9 cellular contexts compared by ENCODE assay signal in the genomic region with DNA sequence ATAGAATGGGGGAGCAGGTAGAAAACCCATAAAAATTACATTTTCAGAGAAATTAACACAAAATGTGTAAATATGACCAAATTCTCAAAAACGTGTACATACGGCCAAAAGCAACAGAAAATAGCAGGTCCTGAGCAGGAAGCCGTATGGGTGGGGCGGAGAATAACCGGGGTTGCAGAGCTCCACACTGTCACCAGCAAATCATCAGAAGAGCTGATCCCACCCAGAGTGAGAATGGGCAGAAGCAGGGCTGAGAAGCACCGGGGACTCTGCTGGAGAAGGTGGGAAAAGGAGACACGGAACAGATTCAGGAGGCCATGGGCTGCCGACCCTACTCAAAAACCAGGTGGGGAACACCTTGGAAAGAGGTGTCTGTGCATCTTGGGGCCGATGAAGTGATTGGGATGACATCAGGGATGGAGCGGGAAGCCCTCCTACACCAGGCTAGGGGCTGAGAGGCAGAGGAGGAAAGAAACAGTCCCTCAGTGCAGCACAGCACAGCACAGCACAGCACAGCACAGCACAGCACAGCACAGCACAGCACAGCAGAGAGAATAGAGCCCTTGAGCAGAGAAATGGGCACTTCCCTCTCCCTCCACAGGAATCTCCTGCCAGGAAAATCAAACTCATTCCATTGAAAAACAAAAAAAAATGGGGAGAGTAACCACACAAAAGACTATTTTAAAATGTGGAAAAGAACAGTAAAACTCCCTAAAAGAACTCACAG. TPM values are rescaled to one million over a fixed set of nuclear protein-coding genes. Genes with fewer than 3 reads are reported as not detected.
DNase-seq lines count a peak whose midpoint lies in the region; ATAC-seq, FAIRE-seq and TF ChIP-seq lines count a peak whose summit lies in the region.
"Had no signal": no experiment of that assay in that cellular context is flagged by ENCODE, and none has a peak within 500 bp of the region (broad histone marks: within the 10 kb centered on the region; RNA-seq: fewer than 3 reads in every experiment).

No MANE protein-coding gene starts in this region.

- no peak overlapping the region for H2AK5ac ChIP-seq in H1 (ENCODE audit: low read depth, low read length)

- TF ChIP-seq EP300 in H1 (IDR thresholded peaks at IDR 0.05; ENCODE audit: borderline replicate concordance in 1 of 2, low read depth in 2 of 2, low read length in 2 of 2): no peak

- H2BK12ac ChIP-seq in H1 (ENCODE audit: low read depth, low read length): no peak overlapping the region

- no TSS peak for BruUV-seq in A673 (replicated peaks; lab: Mats Ljungman, UMichigan)

- H3K9ac ChIP-seq in H1 (replicated peaks in 1 of 4; ENCODE audit: extremely low read depth in 1 of 4, low read depth in 3 of 4, low read length in 3 of 4): no peak overlapping the region

- H4K91ac ChIP-seq in H1 (replicated peaks; ENCODE audit: insufficient read length, low read length): no peak overlapping the region

- no peak overlapping the region for H3K4ac ChIP-seq in H1 (replicated peaks; ENCODE audit: insufficient read length, low read depth, low read length)

- no peak overlapping the region for H2BK5ac ChIP-seq in H1 (ENCODE audit: low read depth, low read length)

- H2AFZ ChIP-seq in H1 (ENCODE audit: low read length): no peak overlapping the region

- peaks cover 4 to 9% (median 5%) of the 10 kb centered on the region in 4 experiments for H3K4me1 ChIP-seq in H1 (replicated peaks in 1 of 4; ENCODE audit: control insufficient read depth in 3 of 4, insufficient read depth in 4 of 4, low read length in 3 of 4)
- peaks cover 12% of the 10 kb centered on the region for H3K4me1 ChIP-seq in A673 (ENCODE audit: insufficient read depth, low read length, poor library complexity, severe bottlenecking)

- H3K79me2 ChIP-seq in H1 (ENCODE audit: control insufficient read depth in 1 of 2, insufficient read depth in 2 of 2, low read length in 2 of 2): peaks cover 0 to 8% of the 10 kb centered on the region in 2 experiments; a peak in 1 of 4 replicates

- peaks cover 0 to 2% (median 0%) of the 10 kb centered on the region in 4 experiments; a peak in 1 of 8 replicates for H3K36me3 ChIP-seq in H1 (ENCODE audit: control insufficient read depth in 2 of 4, insufficient read depth in 4 of 4, low read length in 3 of 4)
- no peaks in the 10 kb centered on the region for H3K36me3 ChIP-seq in A673 (ENCODE audit: insufficient read depth, low read length, poor library complexity, severe bottlenecking)

- CTCF ChIA-PET in H1 (lab: Charles Lee; ENCODE audit: partially characterized antibody) (interaction anchor here (1.2 to 10.1 kb wide), 6 partner anchors 11 to 211 kb away, joined by 3 to 109 read pairs (median 4); no protein-coding TSS in a partner anchor), A673 (lab: Charles Lee) (no interaction called here)

- H4K8ac ChIP-seq in H1 (ENCODE audit: extremely low read depth, insufficient read depth, low read length): peak overlapping the region; percentile 41; the same call in 1 of the 2 replicates

- ATAC-seq in HG03095 (IDR thresholded peaks at IDR 0.05; ENCODE audit: unreplicated experiment): peak; percentile 49
- no peak for ATAC-seq in stimulated activated naive CD8-positive, alpha-beta T cell treated with anti-CD3 and anti-CD28 coated beads, Interleukin-15, Interleukin-2, amounts not matched to agents 100 U/mL and 50 U/mL, for 24 hours

- intact Hi-C loops in A673 (cut with micrococcal nuclease; ENCODE audit: unreplicated experiment): no loop called here

- H3K27me3 ChIP-seq in H1 (replicated peaks in 1 of 4; ENCODE audit: control insufficient read depth in 3 of 4, extremely low read depth in 1 of 4, insufficient read depth in 3 of 4, low read length in 3 of 4) (no peaks in the 10 kb centered on the region), A673 (replicated peaks; ENCODE audit: insufficient read depth, low read depth, low read length, poor library complexity) (no peaks in the 10 kb centered on the region)

- H3K23ac ChIP-seq in H1 (ENCODE audit: insufficient read length): no peak overlapping the region

- H3K79me1 ChIP-seq in H1 (ENCODE audit: low read depth, low read length): no peaks in the 10 kb centered on the region; the same call in 1 of the 2 replicates

- no peak overlapping the region for H4K5ac ChIP-seq in H1 (ENCODE audit: insufficient read length, low read depth, low read length)

- peak; percentile 85 for FAIRE-seq in GM19239 (lab: Jason Lieb, UNC)
- no peak for FAIRE-seq in H1 (lab: Jason Lieb, UNC)

- no peak overlapping the region for H2BK15ac ChIP-seq in H1 (ENCODE audit: low read length)

- DNase-seq in GM19239 (ENCODE audit: insufficient read length, low spot score) (no peak), H1 (ENCODE audit: low read depth in 1 of 2, low spot score in 2 of 2) (no peak), stromal cell of bone marrow (ENCODE audit: low read depth) (peak; percentile 31), A673 (ENCODE audit: low spot score) (no peak), OCI-M1 (lab: John Stamatoyannopoulos, UW) (no peak)
- no peak for DNase-seq in stimulated activated naive CD8-positive, alpha-beta T cell treated with anti-CD3 and anti-CD28 coated beads, Interleukin-15, Interleukin-2, amounts not matched to agents 100 U/mL and 50 U/mL, for 24 hours
- no peak for DNase-seq in stimulated activated CD4-positive, alpha-beta T cell treated with anti-CD3 and anti-CD28 coated beads, Interleukin-2, amount 100 ng/mL, for 24 hours

- no peak overlapping the region for H3K14ac ChIP-seq in H1 (ENCODE audit: insufficient read length)

- peaks cover 0 to 4% of the 10 kb centered on the region in 2 experiments for H4K20me1 ChIP-seq in H1 (replicated peaks in 1 of 2; ENCODE audit: control insufficient read depth in 1 of 2, insufficient read depth in 2 of 2, low read length in 2 of 2)

- H2BK20ac ChIP-seq in H1 (ENCODE audit: low read length): no peak overlapping the region

- no peak for TF ChIP-seq POLR2A in H1 (IDR thresholded peaks at IDR 0.05; ENCODE audit: control extremely low read depth in 1 of 2, low read depth in 2 of 2, low read length in 2 of 2)

- POLR2A ChIA-PET in H1 (lab: Charles Lee; ENCODE audit: partially characterized antibody) (no interaction called here), A673 (lab: Charles Lee; ENCODE audit: low non-redundant PET) (no interaction called here)

- no peak overlapping the region for H2BK120ac ChIP-seq in H1 (replicated peaks; ENCODE audit: low read depth, low read length)

- 0 out of 4 replicates have a peak, but pooled peaks cover 0 to 3% of the 10 kb centered on the region in 2 experiments for H3K9me3 ChIP-seq in H1 (ENCODE audit: insufficient read depth in 2 of 2, low read depth in 1 of 2, low read length in 1 of 2)
- H3K9me3 ChIP-seq in A673 (ENCODE audit: low read depth, low read length, poor library complexity, severe bottlenecking): no peaks in the 10 kb centered on the region

- no peak overlapping the region for H3K56ac ChIP-seq in H1 (replicated peaks; ENCODE audit: insufficient read length, low read depth, low read length)

- H3K27ac ChIP-seq in H1 (ENCODE audit: low read depth, low read length): no peak overlapping the region
- H3K27ac ChIP-seq in A673 (ENCODE audit: low read depth, low read length, poor library complexity, severe bottlenecking): no peak overlapping the region

- 90% methylated on average over 10 of the region's 10 CpGs; no CpG with 5 or more reads in 1 of the 2 experiments for WGBS in H1 (ENCODE audit: extremely low coverage in 1 of 2, insufficient coverage in 1 of 2, insufficient read length in 1 of 2, insufficient replicate concordance in 2 of 2, low coverage in 1 of 2, low lambda C conversion rate in 2 of 2, missing lambda C conversion rate in 1 of 2), 2 experiments

- no peak overlapping the region for H3K4me3 ChIP-seq in H1 (ENCODE audit: extremely low read depth in 1 of 4, insufficient read depth in 2 of 4, low read depth in 3 of 4, low read length in 4 of 4)
- no peak overlapping the region for H3K4me3 ChIP-seq in A673 (ENCODE audit: low read depth, low read length, poor library complexity, severe bottlenecking)

- no peak overlapping the region for H3K4me2 ChIP-seq in H1 (ENCODE audit: insufficient read depth in 1 of 2, low read depth in 2 of 2, low read length in 2 of 2)

- TF ChIP-seq CTCF in H1 (IDR thresholded peaks at IDR 0.05; ENCODE audit: control extremely low read depth in 1 of 3, insufficient read depth in 1 of 3, low read depth in 1 of 3, low read length in 3 of 3) (no peak), A673 (conservative IDR thresholded peaks at IDR 0.05; ENCODE audit: low read depth, low read length) (no peak)

- H3K23me2 ChIP-seq in H1 (ENCODE audit: low read depth, low read length): no peaks in the 10 kb centered on the region; the same call in 1 of the 2 replicates

- H3K18ac ChIP-seq in H1 (ENCODE audit: extremely low read depth, low read length): no peak overlapping the region

- no peak for TF ChIP-seq RAD21 in H1 (IDR thresholded peaks at IDR 0.05 in 1 of 2, conservative IDR thresholded peaks at IDR 0.05 in 1 of 2; ENCODE audit: low read depth in 2 of 2, low read length in 2 of 2)

TF ChIP-seq in H1, 55 proteins besides CTCF, POLR2A, EP300 and RAD21:
- no peak for TF ChIP-seq RFX5 (IDR thresholded peaks at IDR 0.05; ENCODE audit: borderline replicate concordance, low read depth, low read length)

RNA-seq across cellular contexts. Expression of gene STX7, which starts 22.3 kb away (rescaled TPM):
- 27.9 and 32.6 TPM in 2 replicates for total RNA-seq in H1 (2021; fragmentation: NEBNext Ultra II Directional; extraction: Animal tissue kit (Norgen Biotek cat#: 25700))
- 4.3 and 5.7 TPM in 2 replicates for polyA plus RNA-seq in H1 (2011; rRNA removed)
- polyA plus RNA-seq in H1 (2011; cell fraction: cytosol; rRNA removed): 12.6 TPM
- polyA plus RNA-seq in H1 (2011; cell fraction: nucleus; rRNA removed): 7.7 TPM
- polyA plus RNA-seq in H1 (2012, experiment 1 of 2): 16.8 to 22.8 TPM (median 18.4 TPM) in 4 replicates
- 1.9 TPM for polyA plus RNA-seq in H1 (2012, experiment 2 of 2)
- polyA plus RNA-seq in H1 (2013, experiment 1 of 2): 11.6 TPM
- polyA plus RNA-seq in H1 (2013, experiment 2 of 2): 12.0 TPM
- 19.1 and 24.1 TPM in 2 replicates for polyA minus RNA-seq in H1 (2011; rRNA and poly(A)+ RNA removed)
- 13.0 TPM for polyA minus RNA-seq in H1 (2011; cell fraction: cytosol; rRNA and poly(A)+ RNA removed)
- 26.9 TPM for polyA minus RNA-seq in H1 (2011; cell fraction: nucleus; rRNA and poly(A)+ RNA removed)
- 19.5 and 22.4 TPM in 2 replicates for total RNA-seq in A673 (2021)

RNA-seq across cellular contexts. Expression of gene TAAR9, which starts 47.4 kb away (rescaled TPM):
- total RNA-seq in H1 (2021; fragmentation: NEBNext Ultra II Directional; extraction: Animal tissue kit (Norgen Biotek cat#: 25700)): not detected in 2 replicates
- polyA plus RNA-seq in H1 (2011; rRNA removed): not detected in 2 replicates
- polyA plus RNA-seq in H1 (2011; cell fraction: cytosol; rRNA removed): not detected
- polyA plus RNA-seq in H1 (2011; cell fraction: nucleus; rRNA removed): not detected
- polyA plus RNA-seq in H1 (2012, experiment 1 of 2): not detected in 4 replicates
- not detected for polyA plus RNA-seq in H1 (2012, experiment 2 of 2)
- not detected for polyA plus RNA-seq in H1 (2013, experiment 1 of 2)
- polyA plus RNA-seq in H1 (2013, experiment 2 of 2): not detected
- polyA minus RNA-seq in H1 (2011; rRNA and poly(A)+ RNA removed): not detected in 2 replicates
- not detected for polyA minus RNA-seq in H1 (2011; cell fraction: cytosol; rRNA and poly(A)+ RNA removed)
- 0.60 TPM for polyA minus RNA-seq in H1 (2011; cell fraction: nucleus; rRNA and poly(A)+ RNA removed)
- total RNA-seq in A673 (2021): not detected in 2 replicates
- total RNA-seq: LHCN-M2 had no signal
